Comparison of ENCODE assay signal across 1 cellular context in the genomic region with DNA sequence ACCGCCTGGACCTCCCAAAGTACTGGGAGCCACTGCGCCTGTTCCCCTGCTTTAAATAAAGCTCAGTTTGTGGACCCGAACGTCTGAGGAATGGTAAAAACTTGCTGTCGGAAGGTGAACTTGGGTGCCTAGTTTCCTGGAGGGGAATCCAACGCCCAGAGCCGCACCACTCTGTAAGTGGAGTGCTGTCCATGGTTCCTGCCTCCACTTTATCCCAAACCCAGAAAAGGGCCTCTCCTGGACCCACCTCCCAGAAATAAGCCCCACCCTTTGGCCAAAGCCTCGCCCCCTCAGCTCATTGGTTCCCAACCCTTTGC.
TF ChIP-seq lines count a peak whose summit lies in the region.

No MANE protein-coding gene starts in this region.

TF ChIP-seq in HEK293, 187 proteins besides CTCF, POLR2A, EP300 and RAD21 (continued from another document):
- TF ChIP-seq, protein P1, sequence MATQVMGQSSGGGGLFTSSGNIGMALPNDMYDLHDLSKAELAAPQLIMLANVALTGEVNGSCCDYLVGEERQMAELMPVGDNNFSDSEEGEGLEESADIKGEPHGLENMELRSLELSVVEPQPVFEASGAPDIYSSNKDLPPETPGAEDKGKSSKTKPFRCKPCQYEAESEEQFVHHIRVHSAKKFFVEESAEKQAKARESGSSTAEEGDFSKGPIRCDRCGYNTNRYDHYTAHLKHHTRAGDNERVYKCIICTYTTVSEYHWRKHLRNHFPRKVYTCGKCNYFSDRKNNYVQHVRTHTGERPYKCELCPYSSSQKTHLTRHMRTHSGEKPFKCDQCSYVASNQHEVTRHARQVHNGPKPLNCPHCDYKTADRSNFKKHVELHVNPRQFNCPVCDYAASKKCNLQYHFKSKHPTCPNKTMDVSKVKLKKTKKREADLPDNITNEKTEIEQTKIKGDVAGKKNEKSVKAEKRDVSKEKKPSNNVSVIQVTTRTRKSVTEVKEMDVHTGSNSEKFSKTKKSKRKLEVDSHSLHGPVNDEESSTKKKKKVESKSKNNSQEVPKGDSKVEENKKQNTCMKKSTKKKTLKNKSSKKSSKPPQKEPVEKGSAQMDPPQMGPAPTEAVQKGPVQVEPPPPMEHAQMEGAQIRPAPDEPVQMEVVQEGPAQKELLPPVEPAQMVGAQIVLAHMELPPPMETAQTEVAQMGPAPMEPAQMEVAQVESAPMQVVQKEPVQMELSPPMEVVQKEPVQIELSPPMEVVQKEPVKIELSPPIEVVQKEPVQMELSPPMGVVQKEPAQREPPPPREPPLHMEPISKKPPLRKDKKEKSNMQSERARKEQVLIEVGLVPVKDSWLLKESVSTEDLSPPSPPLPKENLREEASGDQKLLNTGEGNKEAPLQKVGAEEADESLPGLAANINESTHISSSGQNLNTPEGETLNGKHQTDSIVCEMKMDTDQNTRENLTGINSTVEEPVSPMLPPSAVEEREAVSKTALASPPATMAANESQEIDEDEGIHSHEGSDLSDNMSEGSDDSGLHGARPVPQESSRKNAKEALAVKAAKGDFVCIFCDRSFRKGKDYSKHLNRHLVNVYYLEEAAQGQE (tag by site-specific recombination; IDR thresholded peaks at IDR 0.05) = peak; percentile 98
- TF ChIP-seq ZBTB8A (tag by site-specific recombination; IDR thresholded peaks at IDR 0.05) = no peak
